In the genomic region with DNA sequence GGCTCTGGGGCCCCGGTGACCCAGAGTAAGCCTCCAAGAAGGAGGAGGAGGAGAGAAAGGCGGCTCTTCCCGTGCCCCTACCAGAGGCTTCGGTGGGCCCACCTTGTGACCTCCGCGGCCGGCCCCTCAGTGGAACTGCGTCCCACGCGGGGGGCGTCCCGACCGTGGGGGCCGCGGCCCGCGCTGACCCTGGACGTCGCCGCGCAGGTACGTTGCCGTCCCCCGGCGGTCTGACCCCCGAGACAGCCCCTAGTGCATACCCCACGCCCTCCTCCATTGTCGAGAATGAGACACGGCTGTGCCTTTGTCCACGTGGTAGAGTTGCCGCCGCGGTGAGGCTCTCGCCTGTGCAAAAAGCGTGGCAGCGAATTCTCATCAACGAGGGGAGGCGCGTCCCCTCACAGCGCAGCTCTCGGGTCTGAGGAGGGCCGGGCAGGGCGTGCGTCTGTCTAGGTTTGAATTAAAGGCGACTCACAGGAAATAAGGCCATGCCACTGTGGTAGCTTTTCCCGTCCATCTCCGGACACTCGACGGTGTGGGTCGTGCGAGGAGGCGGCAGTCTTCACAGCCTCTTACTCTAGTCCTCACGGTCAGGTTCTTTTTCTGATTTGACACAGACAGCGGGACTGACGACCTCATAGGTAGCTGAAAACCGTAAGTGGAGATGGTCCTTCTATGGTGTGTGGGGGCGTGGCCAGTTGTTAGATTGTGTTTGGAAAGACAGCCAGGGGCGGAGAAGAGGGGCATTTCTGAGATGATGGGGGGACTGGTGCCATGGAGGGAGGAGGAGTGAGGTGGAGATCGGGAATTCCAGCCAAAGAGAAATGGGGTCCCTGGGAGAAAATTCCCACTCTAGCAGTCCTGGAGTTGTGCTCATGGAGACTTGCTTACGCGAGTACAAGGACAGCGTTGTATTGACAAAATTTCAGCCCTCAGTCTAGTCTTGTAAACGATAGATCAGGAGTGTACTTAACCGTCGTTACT, we compare ENCODE assay signal across 1 cellular context.
TF ChIP-seq lines count a peak whose summit lies in the region.

No MANE protein-coding gene starts in this region.

TF ChIP-seq in HepG2, 621 proteins besides CTCF, POLR2A, EP300 and RAD21 (continued from another document and continues in another):
- TF ChIP-seq ZSCAN5A (CRISPR knock-in tag; IDR thresholded peaks at IDR 0.05; ENCODE audit: borderline replicate concordance) (0 out of 2 replicates have a peak, but pooled peaks have one; percentile 64), ZNF205 (CRISPR knock-in tag; IDR thresholded peaks at IDR 0.05) (peak; percentile 10; the same call in 1 of the 2 replicates), TAF1 (CRISPR knock-in tag; IDR thresholded peaks at IDR 0.05) (peak; percentile 25), SRF (IDR thresholded peaks at IDR 0.05; ENCODE audit: low read depth, low read length) (peak; percentile 58; the same call in 1 of the 2 replicates), IKZF4 (CRISPR knock-in tag; IDR thresholded peaks at IDR 0.05; ENCODE audit: borderline replicate concordance, low read depth, not compliant biosample characterization) (peak; percentile 63), HES4 (CRISPR knock-in tag; IDR thresholded peaks at IDR 0.05; ENCODE audit: borderline replicate concordance) (peak; percentile 93), ZNF407 (CRISPR knock-in tag; IDR thresholded peaks at IDR 0.05; ENCODE audit: not compliant biosample characterization) (peak; percentile 64), ZNF740 (CRISPR knock-in tag; IDR thresholded peaks at IDR 0.05) (0 out of 2 replicates have a peak, but pooled peaks have one; percentile 16), GTF3A (CRISPR knock-in tag; conservative IDR thresholded peaks at IDR 0.05) (peak; percentile 68; the same call in 1 of the 2 replicates), ZNF446 (CRISPR knock-in tag; IDR thresholded peaks at IDR 0.05) (0 out of 2 replicates have a peak, but pooled peaks have one; percentile 78), FOXJ3 (CRISPR knock-in tag; IDR thresholded peaks at IDR 0.05; ENCODE audit: borderline replicate concordance) (no peak), GATAD2A (CRISPR knock-in tag; IDR thresholded peaks at IDR 0.05) (peak; percentile 31; the same call in 1 of the 2 replicates), ZNF451 (CRISPR knock-in tag; IDR thresholded peaks at IDR 0.05) (no peak), CC2D1A (CRISPR knock-in tag; IDR thresholded peaks at IDR 0.05) (0 out of 2 replicates have a peak, but pooled peaks have one; percentile 49), SKI (IDR thresholded peaks at IDR 0.05; ENCODE audit: partially characterized antibody) (no peak), ZFYVE20 (CRISPR knock-in tag; IDR thresholded peaks at IDR 0.05; ENCODE audit: borderline replicate concordance, low read depth) (0 out of 2 replicates have a peak, but pooled peaks have one; percentile 81), ZSCAN31 (CRISPR knock-in tag; IDR thresholded peaks at IDR 0.05; ENCODE audit: low read depth) (peak; percentile 71), ZSCAN9 (CRISPR knock-in tag; IDR thresholded peaks at IDR 0.05; ENCODE audit: borderline replicate concordance) (0 out of 2 replicates have a peak, but pooled peaks have one; percentile 3), PATZ1 (CRISPR knock-in tag; IDR thresholded peaks at IDR 0.05) (peak; percentile 8; the same call in 1 of the 2 replicates), ZNF431 (CRISPR knock-in tag; IDR thresholded peaks at IDR 0.05; ENCODE audit: borderline replicate concordance, low read depth) (0 out of 2 replicates have a peak, but pooled peaks have one; percentile 46)
- TF ChIP-seq, protein P1, sequence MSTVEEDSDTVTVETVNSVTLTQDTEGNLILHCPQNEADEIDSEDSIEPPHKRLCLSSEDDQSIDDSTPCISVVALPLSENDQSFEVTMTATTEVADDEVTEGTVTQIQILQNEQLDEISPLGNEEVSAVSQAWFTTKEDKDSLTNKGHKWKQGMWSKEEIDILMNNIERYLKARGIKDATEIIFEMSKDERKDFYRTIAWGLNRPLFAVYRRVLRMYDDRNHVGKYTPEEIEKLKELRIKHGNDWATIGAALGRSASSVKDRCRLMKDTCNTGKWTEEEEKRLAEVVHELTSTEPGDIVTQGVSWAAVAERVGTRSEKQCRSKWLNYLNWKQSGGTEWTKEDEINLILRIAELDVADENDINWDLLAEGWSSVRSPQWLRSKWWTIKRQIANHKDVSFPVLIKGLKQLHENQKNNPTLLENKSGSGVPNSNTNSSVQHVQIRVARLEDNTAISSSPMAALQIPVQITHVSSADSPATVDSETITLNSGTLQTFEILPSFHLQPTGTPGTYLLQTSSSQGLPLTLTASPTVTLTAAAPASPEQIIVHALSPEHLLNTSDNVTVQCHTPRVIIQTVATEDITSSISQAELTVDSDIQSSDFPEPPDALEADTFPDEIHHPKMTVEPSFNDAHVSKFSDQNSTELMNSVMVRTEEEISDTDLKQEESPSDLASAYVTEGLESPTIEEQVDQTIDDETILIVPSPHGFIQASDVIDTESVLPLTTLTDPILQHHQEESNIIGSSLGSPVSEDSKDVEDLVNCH (CRISPR knock-in tag; IDR thresholded peaks at IDR 0.05) = no peak
- TF ChIP-seq, protein P2, sequence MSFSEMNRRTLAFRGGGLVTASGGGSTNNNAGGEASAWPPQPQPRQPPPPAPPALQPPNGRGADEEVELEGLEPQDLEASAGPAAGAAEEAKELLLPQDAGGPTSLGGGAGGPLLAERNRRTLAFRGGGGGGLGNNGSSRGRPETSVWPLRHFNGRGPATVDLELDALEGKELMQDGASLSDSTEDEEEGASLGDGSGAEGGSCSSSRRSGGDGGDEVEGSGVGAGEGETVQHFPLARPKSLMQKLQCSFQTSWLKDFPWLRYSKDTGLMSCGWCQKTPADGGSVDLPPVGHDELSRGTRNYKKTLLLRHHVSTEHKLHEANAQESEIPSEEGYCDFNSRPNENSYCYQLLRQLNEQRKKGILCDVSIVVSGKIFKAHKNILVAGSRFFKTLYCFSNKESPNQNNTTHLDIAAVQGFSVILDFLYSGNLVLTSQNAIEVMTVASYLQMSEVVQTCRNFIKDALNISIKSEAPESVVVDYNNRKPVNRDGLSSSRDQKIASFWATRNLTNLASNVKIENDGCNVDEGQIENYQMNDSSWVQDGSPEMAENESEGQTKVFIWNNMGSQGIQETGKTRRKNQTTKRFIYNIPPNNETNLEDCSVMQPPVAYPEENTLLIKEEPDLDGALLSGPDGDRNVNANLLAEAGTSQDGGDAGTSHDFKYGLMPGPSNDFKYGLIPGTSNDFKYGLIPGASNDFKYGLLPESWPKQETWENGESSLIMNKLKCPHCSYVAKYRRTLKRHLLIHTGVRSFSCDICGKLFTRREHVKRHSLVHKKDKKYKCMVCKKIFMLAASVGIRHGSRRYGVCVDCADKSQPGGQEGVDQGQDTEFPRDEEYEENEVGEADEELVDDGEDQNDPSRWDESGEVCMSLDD (CRISPR knock-in tag; IDR thresholded peaks at IDR 0.05; ENCODE audit: borderline replicate concordance) = peak; percentile 71; the same call in 1 of the 2 replicates
- TF ChIP-seq, protein P3, sequence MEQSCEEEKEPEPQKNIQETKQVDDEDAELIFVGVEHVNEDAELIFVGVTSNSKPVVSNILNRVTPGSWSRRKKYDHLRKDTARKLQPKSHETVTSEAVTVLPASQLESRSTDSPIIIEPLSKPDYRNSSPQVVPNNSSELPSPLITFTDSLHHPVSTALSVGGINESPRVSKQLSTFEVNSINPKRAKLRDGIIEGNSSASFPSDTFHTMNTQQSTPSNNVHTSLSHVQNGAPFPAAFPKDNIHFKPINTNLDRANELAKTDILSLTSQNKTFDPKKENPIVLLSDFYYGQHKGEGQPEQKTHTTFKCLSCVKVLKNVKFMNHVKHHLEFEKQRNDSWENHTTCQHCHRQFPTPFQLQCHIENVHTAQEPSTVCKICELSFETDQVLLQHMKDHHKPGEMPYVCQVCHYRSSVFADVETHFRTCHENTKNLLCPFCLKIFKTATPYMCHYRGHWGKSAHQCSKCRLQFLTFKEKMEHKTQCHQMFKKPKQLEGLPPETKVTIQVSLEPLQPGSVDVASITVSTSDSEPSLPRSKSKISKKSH (CRISPR knock-in tag; IDR thresholded peaks at IDR 0.05; ENCODE audit: borderline replicate concordance) = no peak; the same call in 1 of the 2 replicates
